1 cellular context compared by ENCODE assay signal in the genomic region with DNA sequence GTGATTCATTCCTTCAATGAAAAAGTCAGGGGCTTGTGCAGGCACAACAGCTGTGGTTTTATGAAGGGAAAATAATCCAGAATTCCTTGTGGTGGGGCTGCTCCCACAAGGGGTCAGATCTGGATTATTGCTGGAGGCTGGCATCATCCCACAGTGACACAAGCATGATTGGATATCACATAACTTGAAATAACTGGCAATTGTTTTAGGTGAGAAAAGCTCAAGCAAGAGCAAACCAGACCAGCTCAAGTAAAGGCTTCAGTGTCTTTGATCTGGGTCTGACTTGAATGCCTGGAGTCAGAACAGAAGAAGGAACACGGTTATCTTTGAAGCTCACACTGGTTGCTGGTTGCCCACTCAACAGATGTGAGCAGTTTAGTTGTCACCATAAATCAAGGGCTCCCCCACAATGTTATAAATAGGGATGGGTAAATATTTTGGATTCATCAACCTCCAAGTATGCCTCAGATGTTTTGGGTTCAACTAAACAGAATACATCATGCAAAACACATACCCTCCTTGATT.
A peak's percentile ranks its signal among the peaks of the same experiment; 100 is the strongest.
TF ChIP-seq lines count a peak whose summit lies in the region.

No MANE protein-coding gene starts in this region.

TF ChIP-seq in K562, 482 proteins besides CTCF, POLR2A, EP300 and RAD21 (continued from another document and continues in another):
- TF ChIP-seq ZBTB17 (CRISPR knock-in tag; IDR thresholded peaks at IDR 0.05) (no peak), BDP1 (IDR thresholded peaks at IDR 0.05; ENCODE audit: insufficient read depth, insufficient read length) (no peak), EWSR1 (IDR thresholded peaks at IDR 0.05; ENCODE audit: borderline replicate concordance, low read depth, partially characterized antibody) (no peak), CREB3 (tag; conservative IDR thresholded peaks at IDR 0.05; ENCODE audit: low read depth) (no peak), HOXB6 (CRISPR knock-in tag; IDR thresholded peaks at IDR 0.05; ENCODE audit: borderline replicate concordance) (no peak), PCBP2 (IDR thresholded peaks at IDR 0.05; ENCODE audit: low read depth, low read length, poor library complexity, severe bottlenecking) (no peak), SREBF1 (IDR thresholded peaks at IDR 0.05; ENCODE audit: borderline replicate concordance, low read depth, low read length) (no peak), CC2D1A (IDR thresholded peaks at IDR 0.05) (peak; percentile 65; the same call in 1 of the 2 replicates), ZNF3 (CRISPR knock-in tag; IDR thresholded peaks at IDR 0.05) (no peak), SP1 (CRISPR knock-in tag; IDR thresholded peaks at IDR 0.05) (no peak), ZNF263 (CRISPR knock-in tag; IDR thresholded peaks at IDR 0.05; ENCODE audit: borderline replicate concordance) (no peak), ZNF318 (IDR thresholded peaks at IDR 0.05; ENCODE audit: borderline replicate concordance in 1 of 2, low read depth in 1 of 2) (no peak), ZNF384 (IDR thresholded peaks at IDR 0.05; ENCODE audit: low read depth, low read length) (no peak), ZNF143 (CRISPR knock-in tag; IDR thresholded peaks at IDR 0.05) (no peak), TSHZ1 (CRISPR knock-in tag; IDR thresholded peaks at IDR 0.05) (no peak), SAP30 (IDR thresholded peaks at IDR 0.05; ENCODE audit: borderline replicate concordance, insufficient read depth, low read depth, low read length, poor library complexity, severe bottlenecking) (no peak), ZBTB8A (IDR thresholded peaks at IDR 0.05; ENCODE audit: partially characterized antibody) (no peak), EHMT2 (IDR thresholded peaks at IDR 0.05) (no peak), ILF3 (IDR thresholded peaks at IDR 0.05; ENCODE audit: borderline replicate concordance) (no peak), SPI1 (IDR thresholded peaks at IDR 0.05; ENCODE audit: borderline replicate concordance, low read depth, low read length) (peak; percentile 59), RFX5 (IDR thresholded peaks at IDR 0.05; ENCODE audit: low read depth, low read length) (no peak), CREB1 (IDR thresholded peaks at IDR 0.05) (peak; percentile 71; the same call in 1 of the 2 replicates), CREB1 (CRISPR knock-in tag; IDR thresholded peaks at IDR 0.05) (no peak), MNT (conservative IDR thresholded peaks at IDR 0.05) (peak in 1 of 2 experiments; percentile 49; a peak in 1 of 4 replicates), GATAD2A (IDR thresholded peaks at IDR 0.05) (no peak), ZHX1 (conservative IDR thresholded peaks at IDR 0.05; ENCODE audit: low read length) (no peak), TOE1 (IDR thresholded peaks at IDR 0.05; ENCODE audit: borderline replicate concordance) (no peak), TOE1 (CRISPR knock-in tag; IDR thresholded peaks at IDR 0.05; ENCODE audit: borderline replicate concordance, low read depth) (no peak), NBN (IDR thresholded peaks at IDR 0.05; ENCODE audit: low read depth) (peak; percentile 75; the same call in 1 of the 2 replicates), ZNF224 (CRISPR knock-in tag; IDR thresholded peaks at IDR 0.05) (no peak), PTBP1 (IDR thresholded peaks at IDR 0.05; ENCODE audit: low read depth, low read length) (no peak), ZBTB26 (CRISPR knock-in tag; IDR thresholded peaks at IDR 0.05) (no peak), ZNF445 (CRISPR knock-in tag; IDR thresholded peaks at IDR 0.05; ENCODE audit: low read depth) (no peak), GABPA (tag; conservative IDR thresholded peaks at IDR 0.05; ENCODE audit: low read depth) (no peak), HMG20B (CRISPR knock-in tag; IDR thresholded peaks at IDR 0.05) (no peak), ZKSCAN3 (CRISPR knock-in tag; IDR thresholded peaks at IDR 0.05) (no peak)
- TF ChIP-seq, protein P1, sequence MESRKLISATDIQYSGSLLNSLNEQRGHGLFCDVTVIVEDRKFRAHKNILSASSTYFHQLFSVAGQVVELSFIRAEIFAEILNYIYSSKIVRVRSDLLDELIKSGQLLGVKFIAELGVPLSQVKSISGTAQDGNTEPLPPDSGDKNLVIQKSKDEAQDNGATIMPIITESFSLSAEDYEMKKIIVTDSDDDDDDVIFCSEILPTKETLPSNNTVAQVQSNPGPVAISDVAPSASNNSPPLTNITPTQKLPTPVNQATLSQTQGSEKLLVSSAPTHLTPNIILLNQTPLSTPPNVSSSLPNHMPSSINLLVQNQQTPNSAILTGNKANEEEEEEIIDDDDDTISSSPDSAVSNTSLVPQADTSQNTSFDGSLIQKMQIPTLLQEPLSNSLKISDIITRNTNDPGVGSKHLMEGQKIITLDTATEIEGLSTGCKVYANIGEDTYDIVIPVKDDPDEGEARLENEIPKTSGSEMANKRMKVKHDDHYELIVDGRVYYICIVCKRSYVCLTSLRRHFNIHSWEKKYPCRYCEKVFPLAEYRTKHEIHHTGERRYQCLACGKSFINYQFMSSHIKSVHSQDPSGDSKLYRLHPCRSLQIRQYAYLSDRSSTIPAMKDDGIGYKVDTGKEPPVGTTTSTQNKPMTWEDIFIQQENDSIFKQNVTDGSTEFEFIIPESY (CRISPR knock-in tag; IDR thresholded peaks at IDR 0.05) = no peak
- TF ChIP-seq, protein P2, sequence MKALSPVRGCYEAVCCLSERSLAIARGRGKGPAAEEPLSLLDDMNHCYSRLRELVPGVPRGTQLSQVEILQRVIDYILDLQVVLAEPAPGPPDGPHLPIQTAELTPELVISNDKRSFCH (CRISPR knock-in tag; IDR thresholded peaks at IDR 0.05) = no peak
- TF ChIP-seq, protein P2 (tag; IDR thresholded peaks at IDR 0.05) = no peak
